Comparison of ENCODE assay signal across 24 cellular contexts in genomic region chr14:69327507-69327906, GRCh38.
"Had no signal": no experiment of that assay in that cellular context is flagged by ENCODE, and none has a peak within 500 bp of the region (broad histone marks: within the 10 kb centered on the region; RNA-seq: fewer than 3 reads in every experiment).

No MANE protein-coding gene starts in this region.

- H3K36me3 Mint-ChIP-seq: stimulated activated effector memory CD8-positive, alpha-beta T cell treated with anti-CD3 and anti-CD28 coated beads, Interleukin-12 subunit alpha, Interleukin-12 subunit beta, amount 100 ng/mL, for 72 hours had no signal

- H3K9me3 ChIP-seq: gastrocnemius medialis, left lung, psoas muscle, stomach, testis had no signal

- H3K36me3 ChIP-seq: brain microvascular endothelial cell, gastrocnemius medialis, left lung, neural progenitor cell, stomach had no signal

- H3K4me3 Mint-ChIP-seq: activated CD8-positive, alpha-beta T cell treated with anti-CD3 and anti-CD28 coated beads for 36 hours; activated naive CD8-positive, alpha-beta T cell treated with anti-CD3 and anti-CD28 coated beads, Interleukin-2, amount 50 U/mL, for 24 hours; activated T-helper 1 cell treated with anti-CD3 and anti-CD28 coated beads, Interleukin-12 subunit alpha, Interleukin-12 subunit beta, Interleukin-2, Interleukin-4 antibody, amounts not matched to agents 30 ng/mL and 10 ng/mL and 1 ng/mL, durations not matched to agents 14 hours and 24 hours and 36 hours; central memory CD8-positive, alpha-beta T cell; neural progenitor cell; stimulated activated effector memory CD8-positive, alpha-beta T cell treated with anti-CD3 and anti-CD28 coated beads, Interleukin-12 subunit alpha, Interleukin-12 subunit beta, amount 100 ng/mL, for 72 hours had no signal

- H3K27ac Mint-ChIP-seq: activated CD8-positive, alpha-beta T cell treated with anti-CD3 and anti-CD28 coated beads for 36 hours; activated naive CD8-positive, alpha-beta T cell treated with anti-CD3 and anti-CD28 coated beads, Interleukin-2, amount 50 U/mL, for 24 hours; activated T-helper 1 cell treated with anti-CD3 and anti-CD28 coated beads, Interleukin-12 subunit alpha, Interleukin-12 subunit beta, Interleukin-2, Interleukin-4 antibody, amounts not matched to agents 30 ng/mL and 10 ng/mL and 1 ng/mL, durations not matched to agents 14 hours and 24 hours and 36 hours; neural progenitor cell; stimulated activated effector memory CD8-positive, alpha-beta T cell treated with anti-CD3 and anti-CD28 coated beads, Interleukin-12 subunit alpha, Interleukin-12 subunit beta, amount 100 ng/mL, for 72 hours had no signal

- H3K9me3 Mint-ChIP-seq: activated CD8-positive, alpha-beta T cell treated with anti-CD3 and anti-CD28 coated beads for 36 hours; activated naive CD8-positive, alpha-beta T cell treated with anti-CD3 and anti-CD28 coated beads, Interleukin-2, amount 50 U/mL, for 24 hours; activated T-helper 1 cell treated with anti-CD3 and anti-CD28 coated beads, Interleukin-12 subunit alpha, Interleukin-12 subunit beta, Interleukin-2, Interleukin-4 antibody, amounts not matched to agents 30 ng/mL and 10 ng/mL and 1 ng/mL, durations not matched to agents 14 hours and 24 hours and 36 hours; central memory CD8-positive, alpha-beta T cell; stimulated activated effector memory CD8-positive, alpha-beta T cell treated with anti-CD3 and anti-CD28 coated beads, Interleukin-12 subunit alpha, Interleukin-12 subunit beta, amount 100 ng/mL, for 72 hours had no signal

- H3K4me1 Mint-ChIP-seq: activated naive CD8-positive, alpha-beta T cell treated with anti-CD3 and anti-CD28 coated beads, Interleukin-2, amount 50 U/mL, for 24 hours; central memory CD8-positive, alpha-beta T cell; stimulated activated effector memory CD8-positive, alpha-beta T cell treated with anti-CD3 and anti-CD28 coated beads, Interleukin-12 subunit alpha, Interleukin-12 subunit beta, amount 100 ng/mL, for 72 hours had no signal

- H3K4me3 ChIP-seq: gastrocnemius medialis, left lung, neural progenitor cell, psoas muscle, stomach, testis had no signal

- H3K27me3 Mint-ChIP-seq: activated CD8-positive, alpha-beta T cell treated with anti-CD3 and anti-CD28 coated beads for 36 hours; activated naive CD8-positive, alpha-beta T cell treated with anti-CD3 and anti-CD28 coated beads, Interleukin-2, amount 50 U/mL, for 24 hours had no signal

- H3K27me3 ChIP-seq: brain microvascular endothelial cell, gastrocnemius medialis, left lung, neural progenitor cell, stomach, testis had no signal

- ATAC-seq: activated CD8-positive, alpha-beta T cell treated with anti-CD3 and anti-CD28 coated beads for 36 hours; activated naive CD8-positive, alpha-beta T cell treated with anti-CD3 and anti-CD28 coated beads, Interleukin-2, amount 50 U/mL, for 24 hours; esophagus mucosa; gastrocnemius medialis; left lung; psoas muscle; right cardiac atrium; stimulated activated effector memory CD8-positive, alpha-beta T cell treated with anti-CD3 and anti-CD28 coated beads, Interleukin-12 subunit alpha, Interleukin-12 subunit beta, amount 100 ng/mL, for 72 hours had no signal

- DNase-seq: activated CD4-positive, alpha-beta T cell treated with anti-CD3 and anti-CD28 coated beads for 48 hours; activated CD4-positive, CD25-positive, alpha-beta regulatory T cell; activated CD8-positive, alpha-beta T cell treated with anti-CD3 and anti-CD28 coated beads for 36 hours; activated naive CD8-positive, alpha-beta T cell treated with anti-CD3 and anti-CD28 coated beads, Interleukin-2, amount 50 U/mL, for 24 hours; anterior cingulate cortex; brain microvascular endothelial cell; cortex of kidney; effector CD4-positive, alpha-beta T cell; gastrocnemius medialis; midbrain; psoas muscle; right cardiac atrium; small intestine; stimulated activated CD4-positive, alpha-beta T cell treated with anti-CD3 and anti-CD28 coated beads, Interleukin-4, amount 100 ng/mL, for 24 hours; stomach; T-helper 1 cell; T-helper 9 cell; testis had no signal

- H3K4me1 ChIP-seq: gastrocnemius medialis, left lung, psoas muscle, stomach, testis had no signal

- H3K27ac ChIP-seq: brain microvascular endothelial cell, gastrocnemius medialis, left lung, neural progenitor cell, psoas muscle, stomach, testis had no signal
